ENCODE assay signal across 23 cellular contexts in the genomic region with DNA sequence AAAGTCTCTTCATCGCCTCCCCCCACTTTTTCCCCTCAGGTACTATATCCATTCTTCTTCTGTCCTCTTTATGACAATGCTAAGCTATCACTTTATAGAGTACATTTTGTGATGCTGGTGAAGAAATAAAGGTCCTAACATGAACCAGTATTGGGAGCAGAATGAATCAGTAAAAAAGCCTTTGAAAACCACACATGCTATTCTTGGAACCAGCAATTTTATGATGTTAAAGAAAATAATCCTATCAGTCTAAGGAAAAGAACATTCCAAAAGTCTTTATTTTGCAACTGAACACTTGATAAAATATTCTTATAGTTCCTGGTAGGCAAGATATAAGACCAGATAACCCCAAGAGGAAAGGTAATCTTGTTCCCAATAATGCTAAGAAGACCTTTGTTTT.
"Had no signal": no experiment of that assay in that cellular context is flagged by ENCODE, and none has a peak within 500 bp of the region (broad histone marks: within the 10 kb centered on the region; RNA-seq: fewer than 3 reads in every experiment).

No MANE protein-coding gene starts in this region.

- H3K4me1 ChIP-seq: body of pancreas, colonic mucosa, gastroesophageal sphincter, heart left ventricle, parathyroid adenoma, upper lobe of left lung had no signal

- H3K36me3 Mint-ChIP-seq: natural killer cell had no signal

- DNase-seq: activated CD4-positive, alpha-beta T cell treated with anti-CD3 and anti-CD28 coated beads, Interleukin-2, amount 50 U/mL, for 4 hours; activated CD4-positive, CD25-positive, alpha-beta regulatory T cell treated with anti-CD3 and anti-CD28 coated beads, Interleukin-2, amount 50 U/mL, for 72 hours; activated CD8-positive, alpha-beta memory T cell treated with anti-CD3 and anti-CD28 coated beads, Interleukin-2, amount 10 ng/mL, durations not matched to agents 7 days and 5 days; activated naive CD4-positive, alpha-beta T cell treated with Interleukin-2 at 50 U/mL for 16 hours; activated T-cell treated with anti-CD3 and anti-CD28 coated beads, Interleukin-2, amount 50 U/mL, for 1 hour; amniotic stem cell; body of pancreas; colonic mucosa; erythroblast; heart left ventricle; kidney glomerular epithelial cell; mesendoderm; natural killer cell; stimulated activated CD4-positive, alpha-beta T cell treated with anti-CD3 and anti-CD28 coated beads, Interleukin-4, amount 100 ng/mL, for 24 hours; T-helper 2 cell; upper lobe of left lung had no signal

- H3K9me3 ChIP-seq: body of pancreas, colonic mucosa, gastroesophageal sphincter, heart left ventricle, thoracic aorta, upper lobe of left lung had no signal

- H3K9me3 Mint-ChIP-seq: activated T-helper 2 cell treated with anti-CD3 and anti-CD28 coated beads, Interferon-gamma antibody, Interleukin-2, Interleukin-4, amounts not matched to agents 10 μg/mL and 5 μg/mL and 100 μg/mL, durations not matched to agents 14 hours and 24 hours and 36 hours; natural killer cell; stimulated activated memory B cell treated with anti-CD40 and anti-IgM and Interleukin-4, amounts not matched to agents 10 μg/mL and 1 μg/mL and 100 μg/mL, for 72 hours had no signal

- H3K36me3 ChIP-seq: colonic mucosa, thoracic aorta, upper lobe of left lung had no signal

- H2AFZ ChIP-seq: parathyroid adenoma had no signal

- H3K4me3 ChIP-seq: body of pancreas, colonic mucosa, gastroesophageal sphincter, heart left ventricle, thoracic aorta, upper lobe of left lung had no signal

- ATAC-seq: activated CD8-positive, alpha-beta memory T cell treated with anti-CD3 and anti-CD28 coated beads, Interleukin-2, amount 10 ng/mL, durations not matched to agents 7 days and 5 days; body of pancreas; gastroesophageal sphincter; heart left ventricle; natural killer cell; sciatic nerve; stimulated activated memory B cell treated with anti-CD40 and anti-IgM and Interleukin-4, amounts not matched to agents 10 μg/mL and 1 μg/mL and 100 μg/mL, for 72 hours had no signal

- H3K79me2 ChIP-seq: parathyroid adenoma had no signal

- H3K27ac ChIP-seq: body of pancreas, colonic mucosa, gastroesophageal sphincter, heart left ventricle, parathyroid adenoma, thoracic aorta, upper lobe of left lung, VCaP had no signal

- H3K27me3 Mint-ChIP-seq: activated CD8-positive, alpha-beta memory T cell treated with anti-CD3 and anti-CD28 coated beads, Interleukin-2, amount 10 ng/mL, durations not matched to agents 7 days and 5 days; stimulated activated memory B cell treated with anti-CD40 and anti-IgM and Interleukin-4, amounts not matched to agents 10 μg/mL and 1 μg/mL and 100 μg/mL, for 72 hours had no signal

- H3K27ac Mint-ChIP-seq: activated CD8-positive, alpha-beta memory T cell treated with anti-CD3 and anti-CD28 coated beads, Interleukin-2, amount 10 ng/mL, durations not matched to agents 7 days and 5 days; activated T-helper 2 cell treated with anti-CD3 and anti-CD28 coated beads, Interferon-gamma antibody, Interleukin-2, Interleukin-4, amounts not matched to agents 10 μg/mL and 5 μg/mL and 100 μg/mL, durations not matched to agents 14 hours and 24 hours and 36 hours; stimulated activated memory B cell treated with anti-CD40 and anti-IgM and Interleukin-4, amounts not matched to agents 10 μg/mL and 1 μg/mL and 100 μg/mL, for 72 hours had no signal

- H3K4me3 Mint-ChIP-seq: activated CD8-positive, alpha-beta memory T cell treated with anti-CD3 and anti-CD28 coated beads, Interleukin-2, amount 10 ng/mL, durations not matched to agents 7 days and 5 days; natural killer cell; stimulated activated memory B cell treated with anti-CD40 and anti-IgM and Interleukin-4, amounts not matched to agents 10 μg/mL and 1 μg/mL and 100 μg/mL, for 72 hours had no signal

- H3K27me3 ChIP-seq: body of pancreas, colonic mucosa, gastroesophageal sphincter, heart left ventricle, upper lobe of left lung had no signal

- H3K9ac ChIP-seq: parathyroid adenoma had no signal
